ENCODE assay signal across 1 cellular context in the genomic region with DNA sequence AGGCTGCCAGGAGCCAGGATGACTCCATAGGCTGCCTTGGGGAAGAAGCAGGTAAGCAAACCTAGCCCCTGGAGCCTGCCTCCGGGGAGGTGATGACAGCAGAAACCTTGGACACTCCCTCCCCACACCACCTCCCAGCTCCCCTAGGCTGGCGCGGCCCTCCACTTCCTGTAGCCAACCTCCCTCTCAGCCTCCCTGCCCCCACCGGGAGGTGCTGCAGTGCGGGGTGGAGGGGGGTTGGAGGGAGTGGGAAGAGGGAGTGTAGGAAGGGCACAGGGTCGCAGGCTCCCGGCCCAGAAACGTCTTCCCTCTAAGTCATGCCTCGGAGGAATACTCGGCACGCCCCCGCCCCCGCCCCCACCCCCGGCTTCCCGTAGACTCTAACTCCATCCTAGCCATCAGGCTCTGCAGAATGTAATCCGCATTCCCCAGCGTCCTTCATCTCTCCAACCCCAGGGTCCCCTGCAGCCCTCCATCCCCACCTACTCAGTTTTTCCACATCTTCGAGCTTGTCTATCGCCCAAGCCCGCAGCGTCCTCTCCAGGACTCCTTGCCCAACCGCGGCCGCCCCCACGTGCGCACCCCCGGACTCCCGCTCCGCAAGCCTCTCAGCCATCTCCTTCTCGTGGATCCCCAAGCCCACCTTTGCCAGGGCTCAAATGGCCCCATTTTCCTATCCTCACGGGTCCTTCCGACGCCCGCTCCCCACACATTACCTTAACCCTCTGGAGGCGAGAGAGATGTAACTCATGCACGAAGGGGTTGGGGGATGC.
A peak's percentile ranks its signal among the peaks of the same experiment; 100 is the strongest.
TF ChIP-seq lines count a peak whose summit lies in the region.

No MANE protein-coding gene starts in this region.

TF ChIP-seq in WTC11, 78 proteins besides CTCF, POLR2A, EP300 and RAD21 (continued from another document):
- TF ChIP-seq, protein P1, sequence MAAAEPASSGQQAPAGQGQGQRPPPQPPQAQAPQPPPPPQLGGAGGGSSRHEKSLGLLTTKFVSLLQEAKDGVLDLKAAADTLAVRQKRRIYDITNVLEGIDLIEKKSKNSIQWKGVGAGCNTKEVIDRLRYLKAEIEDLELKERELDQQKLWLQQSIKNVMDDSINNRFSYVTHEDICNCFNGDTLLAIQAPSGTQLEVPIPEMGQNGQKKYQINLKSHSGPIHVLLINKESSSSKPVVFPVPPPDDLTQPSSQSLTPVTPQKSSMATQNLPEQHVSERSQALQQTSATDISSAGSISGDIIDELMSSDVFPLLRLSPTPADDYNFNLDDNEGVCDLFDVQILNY (CRISPR knock-in tag; IDR thresholded peaks at IDR 0.05) = no peak
- TF ChIP-seq ESRRA (CRISPR knock-in tag; IDR thresholded peaks at IDR 0.05; ENCODE audit: borderline replicate concordance) (no peak), ZNF232 (CRISPR knock-in tag; IDR thresholded peaks at IDR 0.05) (no peak), MAX (CRISPR knock-in tag; IDR thresholded peaks at IDR 0.05) (no peak), ZNF512 (CRISPR knock-in tag; IDR thresholded peaks at IDR 0.05; ENCODE audit: borderline replicate concordance) (no peak), ZNF423 (CRISPR knock-in tag; IDR thresholded peaks at IDR 0.05) (no peak), ARID4B (CRISPR knock-in tag; IDR thresholded peaks at IDR 0.05; ENCODE audit: borderline replicate concordance) (0 out of 2 replicates have a peak, but pooled peaks have one; percentile 17), OVOL2 (CRISPR knock-in tag; IDR thresholded peaks at IDR 0.05; ENCODE audit: borderline replicate concordance) (no peak), ZNF317 (CRISPR knock-in tag; IDR thresholded peaks at IDR 0.05; ENCODE audit: borderline replicate concordance, low read depth) (no peak), ZNF416 (CRISPR knock-in tag; IDR thresholded peaks at IDR 0.05) (no peak), TCF7 (CRISPR knock-in tag; IDR thresholded peaks at IDR 0.05; ENCODE audit: low read depth) (no peak), CREB1 (CRISPR knock-in tag; IDR thresholded peaks at IDR 0.05) (no peak), ZNF263 (CRISPR knock-in tag; IDR thresholded peaks at IDR 0.05; ENCODE audit: low read depth) (no peak), ERG (CRISPR knock-in tag; IDR thresholded peaks at IDR 0.05) (no peak), ZNF532 (CRISPR knock-in tag; IDR thresholded peaks at IDR 0.05; ENCODE audit: borderline replicate concordance) (no peak), CBFB (CRISPR knock-in tag; IDR thresholded peaks at IDR 0.05; ENCODE audit: low read depth) (no peak)
- TF ChIP-seq, protein P2, sequence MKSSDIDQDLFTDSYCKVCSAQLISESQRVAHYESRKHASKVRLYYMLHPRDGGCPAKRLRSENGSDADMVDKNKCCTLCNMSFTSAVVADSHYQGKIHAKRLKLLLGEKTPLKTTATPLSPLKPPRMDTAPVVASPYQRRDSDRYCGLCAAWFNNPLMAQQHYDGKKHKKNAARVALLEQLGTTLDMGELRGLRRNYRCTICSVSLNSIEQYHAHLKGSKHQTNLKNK (CRISPR knock-in tag; IDR thresholded peaks at IDR 0.05) = no peak
- TF ChIP-seq, protein P3, sequence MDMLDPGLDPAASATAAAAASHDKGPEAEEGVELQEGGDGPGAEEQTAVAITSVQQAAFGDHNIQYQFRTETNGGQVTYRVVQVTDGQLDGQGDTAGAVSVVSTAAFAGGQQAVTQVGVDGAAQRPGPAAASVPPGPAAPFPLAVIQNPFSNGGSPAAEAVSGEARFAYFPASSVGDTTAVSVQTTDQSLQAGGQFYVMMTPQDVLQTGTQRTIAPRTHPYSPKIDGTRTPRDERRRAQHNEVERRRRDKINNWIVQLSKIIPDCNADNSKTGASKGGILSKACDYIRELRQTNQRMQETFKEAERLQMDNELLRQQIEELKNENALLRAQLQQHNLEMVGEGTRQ (CRISPR knock-in tag; IDR thresholded peaks at IDR 0.05) = no peak
- TF ChIP-seq, protein P4, sequence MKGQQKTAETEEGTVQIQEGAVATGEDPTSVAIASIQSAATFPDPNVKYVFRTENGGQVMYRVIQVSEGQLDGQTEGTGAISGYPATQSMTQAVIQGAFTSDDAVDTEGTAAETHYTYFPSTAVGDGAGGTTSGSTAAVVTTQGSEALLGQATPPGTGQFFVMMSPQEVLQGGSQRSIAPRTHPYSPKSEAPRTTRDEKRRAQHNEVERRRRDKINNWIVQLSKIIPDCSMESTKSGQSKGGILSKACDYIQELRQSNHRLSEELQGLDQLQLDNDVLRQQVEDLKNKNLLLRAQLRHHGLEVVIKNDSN (CRISPR knock-in tag; IDR thresholded peaks at IDR 0.05) = no peak
- TF ChIP-seq, protein P5, sequence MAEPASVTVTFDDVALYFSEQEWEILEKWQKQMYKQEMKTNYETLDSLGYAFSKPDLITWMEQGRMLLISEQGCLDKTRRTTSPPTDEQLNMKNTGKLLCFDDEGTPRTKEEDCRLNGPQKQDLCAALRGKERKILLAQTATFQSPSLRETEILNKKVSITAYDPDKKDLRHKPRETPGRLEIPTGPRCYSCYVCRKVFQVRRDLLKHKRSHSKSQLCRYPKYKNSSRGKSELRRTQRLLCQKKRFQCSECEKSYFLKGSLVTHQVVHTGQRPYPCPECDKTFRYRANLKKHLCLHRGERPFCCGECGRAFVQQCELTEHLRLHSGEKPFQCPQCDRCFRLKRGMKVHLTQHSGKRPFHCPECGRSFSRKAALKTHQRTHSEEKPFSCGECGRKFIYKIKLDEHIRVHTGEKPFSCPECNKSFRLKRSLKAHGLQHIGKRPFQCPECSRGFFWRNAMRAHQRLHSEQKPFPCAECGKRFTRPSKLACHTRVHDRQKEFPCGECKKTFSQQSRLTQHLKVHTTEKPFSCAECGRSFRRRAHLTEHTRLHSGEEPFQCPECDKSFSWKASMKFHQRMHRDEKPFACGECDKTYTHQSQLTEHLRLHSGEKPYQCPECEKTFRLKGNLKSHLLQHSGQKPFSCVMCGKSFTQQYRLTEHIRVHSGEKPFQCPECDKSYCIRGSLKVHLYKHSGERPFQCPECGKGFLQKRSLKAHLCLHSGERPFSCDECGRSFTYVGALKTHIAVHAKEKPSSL (CRISPR knock-in tag; conservative IDR thresholded peaks at IDR 0.05) = no peak
